1 cellular context compared by ENCODE assay signal in genomic region chr10:122894261-122894944, GRCh38.
TF ChIP-seq lines count a peak whose summit lies in the region.

No MANE protein-coding gene starts in this region.

TF ChIP-seq in SK-N-SH treated with all-trans-retinoic acid at 6 μM for 48 hours, 23 proteins besides CTCF, POLR2A, EP300 and RAD21 (continued from another document):
- no peak for TF ChIP-seq CSRNP3 (CRISPR knock-in tag; IDR thresholded peaks at IDR 0.05)
- no peak for TF ChIP-seq ZFP30 (CRISPR knock-in tag; IDR thresholded peaks at IDR 0.05)
